In the genomic region with DNA sequence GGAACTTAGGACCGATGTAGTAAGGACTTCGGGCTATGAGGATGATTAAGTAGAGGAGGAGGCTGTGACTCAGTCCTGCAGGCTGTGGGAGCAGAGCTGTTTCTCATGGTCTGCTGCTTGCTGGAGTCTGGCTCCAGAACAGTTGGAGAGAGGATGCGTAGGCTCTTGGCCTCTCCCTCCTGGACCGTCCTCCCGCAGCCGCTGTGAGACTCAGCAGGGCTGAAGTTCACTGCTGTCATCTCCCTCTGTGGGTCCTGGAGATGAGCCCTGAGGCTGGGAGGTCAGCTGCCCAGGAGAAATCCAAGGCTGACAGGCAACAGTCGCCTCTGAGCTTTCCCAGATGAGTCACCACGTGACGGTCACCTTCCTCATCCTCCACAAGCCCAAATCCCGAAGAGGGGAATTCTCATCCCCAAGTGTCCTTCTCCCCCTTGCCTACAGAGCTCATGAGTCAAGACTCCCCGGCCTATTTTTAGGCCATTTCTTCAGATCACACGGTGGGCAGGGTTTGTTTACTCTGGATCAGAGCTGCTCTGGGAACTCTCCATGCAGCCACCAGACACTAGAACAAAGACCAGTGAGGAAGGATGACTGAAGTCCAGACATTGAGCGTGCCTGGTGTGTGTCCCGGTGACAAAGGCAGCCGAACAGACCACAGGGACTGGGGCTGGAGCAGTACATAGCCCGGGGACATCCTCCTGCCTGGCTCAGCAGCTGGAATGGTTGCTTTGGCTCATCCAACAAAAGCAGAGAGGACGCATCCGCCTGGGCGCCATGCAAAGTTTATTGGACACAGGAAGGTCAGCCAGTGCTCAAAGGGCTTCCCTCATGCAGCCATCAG, we compare ENCODE assay signal across 1 cellular context.
TF ChIP-seq lines count a peak whose summit lies in the region.

No MANE protein-coding gene starts in this region.

TF ChIP-seq in IMR-90, 13 proteins besides CTCF, POLR2A, EP300 and RAD21:
- TF ChIP-seq, protein P1, sequence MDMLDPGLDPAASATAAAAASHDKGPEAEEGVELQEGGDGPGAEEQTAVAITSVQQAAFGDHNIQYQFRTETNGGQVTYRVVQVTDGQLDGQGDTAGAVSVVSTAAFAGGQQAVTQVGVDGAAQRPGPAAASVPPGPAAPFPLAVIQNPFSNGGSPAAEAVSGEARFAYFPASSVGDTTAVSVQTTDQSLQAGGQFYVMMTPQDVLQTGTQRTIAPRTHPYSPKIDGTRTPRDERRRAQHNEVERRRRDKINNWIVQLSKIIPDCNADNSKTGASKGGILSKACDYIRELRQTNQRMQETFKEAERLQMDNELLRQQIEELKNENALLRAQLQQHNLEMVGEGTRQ (IDR thresholded peaks at IDR 0.05; ENCODE audit: low read depth, low read length): peak; percentile 71
- TF ChIP-seq CEBPB (IDR thresholded peaks at IDR 0.05; ENCODE audit: low read depth, low read length) (peak; percentile 12; the same call in 1 of the 2 replicates), SMC3 (IDR thresholded peaks at IDR 0.05; ENCODE audit: low read depth, low read length) (0 out of 2 replicates have a peak, but pooled peaks have one; percentile 14), CHD1 (IDR thresholded peaks at IDR 0.05; ENCODE audit: low read depth, low read length) (0 out of 2 replicates have a peak, but pooled peaks have one; percentile 60), FOS (IDR thresholded peaks at IDR 0.05; ENCODE audit: low read depth, low read length) (peak; percentile 80)
